26 cellular contexts compared by ENCODE assay signal in genomic region chr16:31464781-31465260, GRCh38. TPM values are rescaled to one million over a fixed set of nuclear protein-coding genes. Genes with fewer than 3 reads are reported as not detected.
"Had no signal": no experiment of that assay in that cellular context is flagged by ENCODE, and none has a peak within 500 bp of the region (broad histone marks: within the 10 kb centered on the region; RNA-seq: fewer than 3 reads in every experiment).

No MANE protein-coding gene starts in this region.

- H3K4me3 ChIP-seq: adrenal gland, colonic mucosa, dorsolateral prefrontal cortex, esophagus squamous epithelium, gastrocnemius medialis, mucosa of descending colon, testis, vagina had no signal

- H3K9me3 ChIP-seq: adrenal gland, colonic mucosa, esophagus squamous epithelium, gastrocnemius medialis, mucosa of descending colon, testis, vagina had no signal

- DNase-seq: activated CD4-positive, alpha-beta T cell treated with anti-CD3 and anti-CD28 coated beads for 1 hour; activated CD4-positive, alpha-beta T cell treated with anti-CD3 and anti-CD28 coated beads, Interleukin-2, amount 50 U/mL, for 1 hour; activated gamma-delta T cell treated with Interleukin-2 at 50 U/mL for 16 hours; activated T-cell treated with anti-CD3 and anti-CD28 coated beads, Interleukin-2, amount 50 U/mL, for 1 hour; central memory CD4-positive, alpha-beta T cell; esophagus squamous epithelium; gastrocnemius medialis; hypothalamus; left cardiac atrium; mesendoderm; stimulated activated CD4-positive, alpha-beta T cell treated with anti-CD3 and anti-CD28 coated beads, Interleukin-4, amount 100 ng/mL, for 1 hour; stimulated activated naive CD4-positive, alpha-beta T cell; T-helper 9 cell; testis; trophoblast cell had no signal

- H3K27me3 ChIP-seq: adrenal gland, colonic mucosa, dorsolateral prefrontal cortex, esophagus squamous epithelium, gastrocnemius medialis, testis, vagina had no signal

- H3K36me3 ChIP-seq: colonic mucosa had no signal

- FAIRE-seq: astrocyte had no signal

- ATAC-seq: gastrocnemius medialis, left cardiac atrium, mucosa of descending colon had no signal

- H3K27ac ChIP-seq: adrenal gland, colonic mucosa, dorsolateral prefrontal cortex, esophagus squamous epithelium, gastrocnemius medialis, testis, vagina had no signal

RNA-seq across cellular contexts. Expression of gene SLC5A2, which starts 18.1 kb away (rescaled TPM):
- total RNA-seq: astrocyte; esophagus squamous epithelium; gastrocnemius medialis; left cardiac atrium; neural crest cell; omental fat pad; T-helper 1 cell treated with Interleukin-12 subunit alpha and Interleukin-12 subunit beta and Interleukin-4 antibody, amounts not matched to agents 30 ng/mL and 1 ng/mL, for 36 hours; vagina had no signal

RNA-seq across cellular contexts. Expression of gene COX6A2, which starts 36.7 kb away (rescaled TPM):
- total RNA-seq: adrenal gland; astrocyte; colonic mucosa; esophagus squamous epithelium; lower leg skin; neural crest cell; omental fat pad; renal cortical epithelial cell; T-helper 1 cell treated with Interleukin-12 subunit alpha and Interleukin-12 subunit beta and Interleukin-4 antibody, amounts not matched to agents 30 ng/mL and 1 ng/mL, for 36 hours; vagina had no signal
